In the genomic region with DNA sequence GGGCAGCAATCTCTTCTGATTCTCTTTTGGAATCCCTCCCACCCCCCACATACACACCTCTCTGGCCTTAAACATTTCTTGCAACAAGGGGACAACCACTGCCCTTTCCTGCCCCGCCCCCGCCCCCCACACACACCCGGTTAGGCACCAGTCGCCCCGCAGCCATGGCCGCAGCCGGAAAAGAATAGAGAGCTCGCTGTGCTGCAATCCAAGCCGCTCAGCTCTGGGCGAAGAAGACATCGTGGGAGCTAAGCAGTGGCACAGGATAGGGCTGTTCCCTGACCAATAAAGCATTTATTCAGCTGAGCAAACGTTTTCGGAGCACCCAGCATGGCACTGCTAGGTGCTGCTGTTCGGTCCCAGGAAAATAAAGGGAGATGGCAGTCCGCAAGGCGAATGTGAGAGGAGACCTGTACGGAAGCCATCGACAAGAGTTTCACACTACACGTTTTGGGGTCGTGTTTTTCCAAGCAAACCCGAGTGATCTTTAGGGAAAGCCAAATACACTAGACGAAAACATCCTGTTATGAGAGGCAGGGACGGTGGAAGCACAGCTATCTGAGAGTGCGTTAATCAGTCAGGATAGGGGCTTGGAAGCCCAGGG, we compare ENCODE assay signal across 22 cellular contexts. TPM values are rescaled to one million over a fixed set of nuclear protein-coding genes. Genes with fewer than 3 reads are reported as not detected.
DNase-seq lines count a peak whose midpoint lies in the region; ATAC-seq and TF ChIP-seq lines count a peak whose summit lies in the region.
"Had no signal": no experiment of that assay in that cellular context is flagged by ENCODE, and none has a peak within 500 bp of the region (broad histone marks: within the 10 kb centered on the region; RNA-seq: fewer than 3 reads in every experiment).

No MANE protein-coding gene starts in this region.

- peak overlapping the region; percentile 68 for H2BK5ac ChIP-seq in mesendoderm (ENCODE audit: low read length)

- peak overlapping the region; percentile 38 for H3K4ac ChIP-seq in mesendoderm (ENCODE audit: low read depth, low read length)

- peak overlapping the region; percentile 59 for H3K4me3 ChIP-seq in NT2/D1 (ENCODE audit: insufficient read length, low read depth)
- peak overlapping the region; percentile 92 for H3K4me3 ChIP-seq in endodermal cell (ENCODE audit: low read length)
- H3K4me3 ChIP-seq in mesendoderm (ENCODE audit: low read length) = no peak overlapping the region
- peak overlapping the region; percentile 61 for H3K4me3 ChIP-seq in smooth muscle cell
- no peak overlapping the region for H3K4me3 ChIP-seq in CD4-positive, alpha-beta memory T cell (ENCODE audit: low read length in 2 of 2)
- H3K4me3 ChIP-seq: GM12878, GM23248, lower lobe of right lung, thoracic aorta had no signal

- ATAC-seq in CD4-positive, alpha-beta T cell (ENCODE audit: poor library complexity) = no peak
- ATAC-seq: CD8-positive, alpha-beta T cell; GM12878; lower lobe of right lung; stimulated activated naive B cell treated with anti-CD40 and anti-IgM and Interleukin-4, amounts not matched to agents 10 μg/mL and 1 μg/mL and 100 μg/mL, for 72 hours had no signal

- WGBS in endodermal cell (ENCODE audit: insufficient coverage in 1 of 2, insufficient read length in 1 of 2), 2 experiments = 15 to 24% methylated on average over 19 to 24 of the region's 24 CpGs
- WGBS in mesendoderm (ENCODE audit: extremely low coverage, insufficient coverage, low lambda C conversion rate) = no CpG with 5 or more reads among the region's 24 CpGs
- WGBS in smooth muscle cell (ENCODE audit: low lambda C conversion rate) = 21% methylated on average over 24 of the region's 24 CpGs

- peak overlapping the region; percentile 39 for H3K23ac ChIP-seq in mesendoderm (ENCODE audit: low read length)

- H3K36me3 ChIP-seq in NT2/D1 (ENCODE audit: insufficient read depth, insufficient read length, low read length) = no peaks in the 10 kb centered on the region
- H3K36me3 ChIP-seq in endodermal cell (ENCODE audit: control insufficient read depth, insufficient read depth, low read length) = no peaks in the 10 kb centered on the region
- H3K36me3 ChIP-seq in mesendoderm (ENCODE audit: control insufficient read depth, insufficient read depth, low read length) = no peaks in the 10 kb centered on the region
- no peaks in the 10 kb centered on the region for H3K36me3 ChIP-seq in smooth muscle cell (ENCODE audit: low read depth)
- H3K36me3 ChIP-seq in CD4-positive, alpha-beta memory T cell (ENCODE audit: insufficient read depth, low read length) = no peaks in the 10 kb centered on the region
- H3K36me3 ChIP-seq: lower lobe of right lung, thoracic aorta had no signal

- peaks cover 72% of the 10 kb centered on the region for H3K4me1 Mint-ChIP-seq in endodermal cell
- no peaks in the 10 kb centered on the region for H3K4me1 Mint-ChIP-seq in CD4-positive, alpha-beta T cell (ENCODE audit: low read depth)
- H3K4me1 Mint-ChIP-seq in CD4-positive, alpha-beta memory T cell = no peaks in the 10 kb centered on the region
- H3K4me1 Mint-ChIP-seq: stimulated activated naive B cell treated with anti-CD40 and anti-IgM and Interleukin-4, amounts not matched to agents 10 μg/mL and 1 μg/mL and 100 μg/mL, for 72 hours had no signal

- H2AFZ ChIP-seq in smooth muscle cell (ENCODE audit: low read depth) = peak overlapping the region; percentile 91
- H2AFZ ChIP-seq: GM23248 had no signal

- H2BK120ac ChIP-seq in mesendoderm (ENCODE audit: low read depth, low read length) = no peak overlapping the region

- H3K27ac ChIP-seq in endodermal cell (ENCODE audit: low read depth, low read length) (peak overlapping the region; percentile 49), mesendoderm (ENCODE audit: low read depth, low read length) (no peak overlapping the region), smooth muscle cell (ENCODE audit: low read depth) (peak overlapping the region; percentile 84)
- H3K27ac ChIP-seq in CD4-positive, alpha-beta T cell (ENCODE audit: low read depth, low read length) = no peak overlapping the region
- no peak overlapping the region for H3K27ac ChIP-seq in CD4-positive, alpha-beta memory T cell (ENCODE audit: low read depth, low read length)
- H3K27ac ChIP-seq: GM23248, lower lobe of right lung, thoracic aorta had no signal

- H3K18ac ChIP-seq in mesendoderm (ENCODE audit: low read length) = peak overlapping the region; percentile 88

- peak overlapping the region; percentile 29 for H2BK15ac ChIP-seq in mesendoderm (replicated peaks; ENCODE audit: low read depth)

- no peaks in the 10 kb centered on the region for H3K79me2 ChIP-seq in mesendoderm (ENCODE audit: control insufficient read depth, insufficient read depth, low read length)
- H3K79me2 ChIP-seq in smooth muscle cell (ENCODE audit: low read depth) = peaks cover 34% of the 10 kb centered on the region

- peaks cover 16% of the 10 kb centered on the region for H3F3A ChIP-seq in smooth muscle cell (ENCODE audit: low read depth)

- intact Hi-C loops in CD4-positive, alpha-beta T cell (cut with DNase I, micrococcal nuclease) = no loop called here
- intact Hi-C loops in CD4-positive, alpha-beta memory T cell (cut with micrococcal nuclease) = no loop called here

- H3K4me2 ChIP-seq in mesendoderm (ENCODE audit: low read length) = peak overlapping the region; percentile 19
- H3K4me2 ChIP-seq in smooth muscle cell = peak overlapping the region; percentile 98

- TF ChIP-seq CTCF in endodermal cell (conservative IDR thresholded peaks at IDR 0.05) (no peak), smooth muscle cell (IDR thresholded peaks at IDR 0.05; ENCODE audit: borderline replicate concordance, insufficient read depth, poor library complexity, severe bottlenecking) (no peak)
- no peak for TF ChIP-seq CTCF in CD4-positive, alpha-beta T cell (IDR thresholded peaks at IDR 0.05)

- POLR2A ChIA-PET in CD4-positive, alpha-beta T cell (lab: Charles Lee) = interaction anchor here (0.6 kb wide), 1 partner anchor 9 kb away, joined by 3 read pairs; no protein-coding TSS in a partner anchor
- POLR2A ChIA-PET in CD4-positive, alpha-beta memory T cell (lab: Charles Lee; ENCODE audit: partially characterized antibody) = interaction anchor here (0.7 kb wide), 1 partner anchor 11 kb away, joined by 3 read pairs; no protein-coding TSS in a partner anchor

- H3K27ac Mint-ChIP-seq in endodermal cell = peak overlapping the region; percentile 97
- no peak overlapping the region for H3K27ac Mint-ChIP-seq in CD4-positive, alpha-beta T cell
- H3K27ac Mint-ChIP-seq in CD4-positive, alpha-beta memory T cell = no peak overlapping the region
- H3K27ac Mint-ChIP-seq: activated naive CD8-positive, alpha-beta T cell; activated T-helper 1 cell treated with anti-CD3 and anti-CD28 coated beads, Interleukin-12 subunit alpha, Interleukin-12 subunit beta, Interleukin-2, Interleukin-4 antibody, amounts not matched to agents 30 ng/mL and 10 ng/mL and 1 ng/mL, durations not matched to agents 14 hours and 24 hours and 36 hours; CD8-positive, alpha-beta T cell; stimulated activated naive B cell treated with anti-CD40 and anti-IgM and Interleukin-4, amounts not matched to agents 10 μg/mL and 1 μg/mL and 100 μg/mL, for 72 hours had no signal

- H2AK5ac ChIP-seq in mesendoderm (ENCODE audit: low read length) = peak overlapping the region; percentile 61

- no peaks in the 10 kb centered on the region for H3K9me3 ChIP-seq in NT2/D1 (ENCODE audit: insufficient read depth, low read length)
- H3K9me3 ChIP-seq in endodermal cell (ENCODE audit: control insufficient read depth, low read length) = no peaks in the 10 kb centered on the region
- H3K9me3 ChIP-seq in smooth muscle cell (replicated peaks; ENCODE audit: low read depth) = no peaks in the 10 kb centered on the region
- no peaks in the 10 kb centered on the region for H3K9me3 ChIP-seq in CD4-positive, alpha-beta T cell (ENCODE audit: control insufficient read depth, low read length)
- H3K9me3 ChIP-seq in CD4-positive, alpha-beta memory T cell (ENCODE audit: control insufficient read depth in 1 of 2, low read length in 2 of 2) = no peaks in the 10 kb centered on the region
- H3K9me3 ChIP-seq: lower lobe of right lung, thoracic aorta had no signal

- H3K9ac ChIP-seq in NT2/D1 (ENCODE audit: insufficient read length, low read depth) = peak overlapping the region; percentile 88
- peak overlapping the region; percentile 88 for H3K9ac ChIP-seq in endodermal cell (ENCODE audit: extremely low read depth, low read length, poor library complexity, severe bottlenecking)
- peak overlapping the region; percentile 90 for H3K9ac ChIP-seq in mesendoderm (ENCODE audit: low read length)
- peak overlapping the region; percentile 22 for H3K9ac ChIP-seq in smooth muscle cell (ENCODE audit: low read depth)
- H3K9ac ChIP-seq: GM23248 had no signal

- H3K56ac ChIP-seq in mesendoderm (ENCODE audit: low read length) = peak overlapping the region; percentile 96

- H4K8ac ChIP-seq in mesendoderm (ENCODE audit: low read depth, low read length) = peak overlapping the region; percentile 44

- no peaks in the 10 kb centered on the region for H3K79me1 ChIP-seq in mesendoderm (ENCODE audit: low read length)

- H3K27me3 ChIP-seq in NT2/D1 (ENCODE audit: insufficient read depth, insufficient read length) (peaks cover 20% of the 10 kb centered on the region), endodermal cell (ENCODE audit: control insufficient read depth, insufficient read depth, low read length, poor library complexity, severe bottlenecking) (no peaks in the 10 kb centered on the region), mesendoderm (ENCODE audit: insufficient read depth, low read length, poor library complexity) (no peaks in the 10 kb centered on the region), smooth muscle cell (ENCODE audit: low read depth) (no peaks in the 10 kb centered on the region)
- H3K27me3 ChIP-seq in CD4-positive, alpha-beta T cell (ENCODE audit: control insufficient read depth, insufficient read depth, low read length) = peaks cover 43% of the 10 kb centered on the region
- peaks cover 9% of the 10 kb centered on the region for H3K27me3 ChIP-seq in CD4-positive, alpha-beta memory T cell (ENCODE audit: insufficient read depth, low read length)

- no peaks in the 10 kb centered on the region for H3K9me3 Mint-ChIP-seq in endodermal cell
- H3K9me3 Mint-ChIP-seq in CD4-positive, alpha-beta T cell = no peaks in the 10 kb centered on the region
- peaks cover 0 to 2% (median 0%) of the 10 kb centered on the region in 8 donors for H3K9me3 Mint-ChIP-seq in CD4-positive, alpha-beta memory T cell
- H3K9me3 Mint-ChIP-seq: activated T-helper 1 cell treated with anti-CD3 and anti-CD28 coated beads, Interleukin-12 subunit alpha, Interleukin-12 subunit beta, Interleukin-2, Interleukin-4 antibody, amounts not matched to agents 30 ng/mL and 10 ng/mL and 1 ng/mL, durations not matched to agents 14 hours and 24 hours and 36 hours; CD8-positive, alpha-beta T cell; stimulated activated naive B cell treated with anti-CD40 and anti-IgM and Interleukin-4, amounts not matched to agents 10 μg/mL and 1 μg/mL and 100 μg/mL, for 72 hours had no signal

- DNase-seq in NT2/D1 (ENCODE audit: low read depth, low spot score) = no peak
- DNase-seq in endodermal cell = peak; percentile 77
- DNase-seq in mesendoderm = peak; percentile 45
- DNase-seq in smooth muscle cell (lab: John Stamatoyannopoulos, UW; ENCODE audit: unreplicated experiment) = no peak
- no peak for DNase-seq in CD4-positive, alpha-beta T cell
- DNase-seq in NCI-H187 treated with DMSO at 0.1 percent for 48 hours (lab: John Stamatoyannopoulos, UW) = no peak
- no peak for DNase-seq in CD4-positive, alpha-beta memory T cell
- DNase-seq: CD8-positive, alpha-beta T cell; DMS153; GM23248; lower lobe of right lung; NCI-H1092 treated with DMSO at 0.1 percent for 48 hours; NCI-H2081 treated with DMSO at 0.1 percent for 48 hours; NCI-H446 treated with DMSO at 0.1 percent for 48 hours; posterior cingulate gyrus; stimulated activated CD4-positive, alpha-beta T cell treated with anti-CD3 and anti-CD28 coated beads, Interleukin-1b, Interleukin-23, amount 100 ng/mL, for 48 hours; stimulated activated naive B cell treated with anti-CD40 and anti-IgM and Interleukin-4, amounts not matched to agents 10 μg/mL and 1 μg/mL and 100 μg/mL, for 72 hours had no signal

- peak overlapping the region; percentile 73 for H4K5ac ChIP-seq in mesendoderm (ENCODE audit: low read length)

- H4K20me1 ChIP-seq in smooth muscle cell (ENCODE audit: low read depth) = no peaks in the 10 kb centered on the region

- CTCF ChIA-PET in CD4-positive, alpha-beta T cell (lab: Charles Lee) = interaction anchor here (0.7 to 1.7 kb wide), 4 partner anchors 11 to 1038 kb away, joined by 4 to 5 read pairs (median 4); no protein-coding TSS in a partner anchor
- CTCF ChIA-PET in CD4-positive, alpha-beta memory T cell (lab: Charles Lee; ENCODE audit: partially characterized antibody) = interaction anchor here (0.6 to 1.4 kb wide), 3 partner anchors 11 to 510 kb away, joined by 3 to 4 read pairs (median 3); no protein-coding TSS in a partner anchor

- H3K4me1 ChIP-seq in NT2/D1 (ENCODE audit: insufficient read depth, insufficient read length) (peaks cover 2% of the 10 kb centered on the region), endodermal cell (ENCODE audit: control insufficient read depth, insufficient read depth, low read length) (peaks cover 19% of the 10 kb centered on the region), mesendoderm (ENCODE audit: control insufficient read depth, low read depth, low read length) (peaks cover 23% of the 10 kb centered on the region), smooth muscle cell (ENCODE audit: low read depth) (peaks cover 89% of the 10 kb centered on the region)
- no peaks in the 10 kb centered on the region for H3K4me1 ChIP-seq in CD4-positive, alpha-beta memory T cell (ENCODE audit: insufficient read depth, low read length)
- H3K4me1 ChIP-seq: lower lobe of right lung had no signal

- H3K4me3 Mint-ChIP-seq in endodermal cell = peak overlapping the region; percentile 82
- no peak overlapping the region for H3K4me3 Mint-ChIP-seq in CD4-positive, alpha-beta T cell
- no peak overlapping the region for H3K4me3 Mint-ChIP-seq in CD4-positive, alpha-beta memory T cell
- H3K4me3 Mint-ChIP-seq: activated naive CD8-positive, alpha-beta T cell; activated T-helper 1 cell treated with anti-CD3 and anti-CD28 coated beads, Interleukin-12 subunit alpha, Interleukin-12 subunit beta, Interleukin-2, Interleukin-4 antibody, amounts not matched to agents 30 ng/mL and 10 ng/mL and 1 ng/mL, durations not matched to agents 14 hours and 24 hours and 36 hours; CD8-positive, alpha-beta T cell; stimulated activated naive B cell treated with anti-CD40 and anti-IgM and Interleukin-4, amounts not matched to agents 10 μg/mL and 1 μg/mL and 100 μg/mL, for 72 hours had no signal

- H3K36me3 Mint-ChIP-seq in endodermal cell (ENCODE audit: low read depth) = no peaks in the 10 kb centered on the region
- no peaks in the 10 kb centered on the region for H3K36me3 Mint-ChIP-seq in CD4-positive, alpha-beta T cell (ENCODE audit: low read depth)
- H3K36me3 Mint-ChIP-seq in CD4-positive, alpha-beta memory T cell = no peaks in the 10 kb centered on the region
- H3K36me3 Mint-ChIP-seq: activated naive CD8-positive, alpha-beta T cell; CD8-positive, alpha-beta T cell; stimulated activated naive B cell treated with anti-CD40 and anti-IgM and Interleukin-4, amounts not matched to agents 10 μg/mL and 1 μg/mL and 100 μg/mL, for 72 hours had no signal

- peaks cover 3% of the 10 kb centered on the region for H3K27me3 Mint-ChIP-seq in endodermal cell (ENCODE audit: insufficient read depth)
- H3K27me3 Mint-ChIP-seq in CD4-positive, alpha-beta T cell = peaks cover 56% of the 10 kb centered on the region
- peaks cover 17 to 29% of the 10 kb centered on the region in 2 donors for H3K27me3 Mint-ChIP-seq in CD4-positive, alpha-beta memory T cell

RNA-seq across cellular contexts. Expression of a gene that starts 18.3 kb away (rescaled TPM):
- 10 to 100 TPM in 1 of 2 donors, 1 to 10 TPM in 1; 6.4 to 12.0 TPM for total RNA-seq in endodermal cell
- 33.0 TPM for polyA plus RNA-seq in endodermal cell (2013, experiment 1 of 2)
- 33.2 TPM for polyA plus RNA-seq in endodermal cell (2013, experiment 2 of 2)
- polyA plus RNA-seq in mesendoderm (2013, experiment 1 of 2) = 1.6 TPM
- polyA plus RNA-seq in mesendoderm (2013, experiment 2 of 2) = 1.7 TPM
- total RNA-seq in smooth muscle cell = 1.2 and 1.8 TPM in 2 replicates
- 0.50 and 0.53 TPM in 2 replicates for polyA plus RNA-seq in smooth muscle cell
- total RNA-seq in CD4-positive, alpha-beta T cell = under 1 TPM; 0.22 to 0.25 TPM
- total RNA-seq in CD4-positive, alpha-beta memory T cell = under 1 TPM; 0.39 to 0.73 TPM
- under 1 TPM; 0.13 to 0.94 TPM for polyA plus RNA-seq in CD4-positive, alpha-beta memory T cell
- total RNA-seq: CD8-positive, alpha-beta T cell; GM23248; HT-29 had no signal

RNA-seq across cellular contexts. Expression of a gene that starts 26.9 kb away (rescaled TPM):
- total RNA-seq in endodermal cell = 10 to 100 TPM; 55.8 to 62.9 TPM
- 48.0 TPM for polyA plus RNA-seq in endodermal cell (2013, experiment 1 of 2)
- polyA plus RNA-seq in endodermal cell (2013, experiment 2 of 2) = 47.7 TPM
- 37.4 TPM for polyA plus RNA-seq in mesendoderm (2013, experiment 1 of 2)
- 40.3 TPM for polyA plus RNA-seq in mesendoderm (2013, experiment 2 of 2)
- total RNA-seq in smooth muscle cell = 43.6 and 44.6 TPM in 2 replicates
- 6.8 and 10.8 TPM in 2 replicates for polyA plus RNA-seq in smooth muscle cell
- total RNA-seq in CD4-positive, alpha-beta T cell = 10 to 100 TPM; 46.0 to 64.1 TPM
- total RNA-seq in CD4-positive, alpha-beta memory T cell = 10 to 100 TPM; 64.6 to 73.4 TPM
- 1 to 10 TPM; 5.2 to 8.5 TPM for polyA plus RNA-seq in CD4-positive, alpha-beta memory T cell

Comparison
In these comparisons a context has a peak if more than half of its experiments do, and no peak if none do; other contexts are left out.
1. DNase-seq: peak in endodermal cell (single experiment) and mesendoderm (single experiment); none in NT2/D1 (single experiment), smooth muscle cell (single experiment), CD4-positive, alpha-beta T cell (0 of 10), NCI-H187 treated with DMSO at 0.1 percent for 48 hours (single experiment) and CD4-positive, alpha-beta memory T cell (0 of 5).
2. H3K4me3 ChIP-seq: peak in NT2/D1 (single experiment), endodermal cell (single experiment) and smooth muscle cell (single experiment); none in mesendoderm (single experiment) and CD4-positive, alpha-beta memory T cell (0 of 2).
3. H3K9ac ChIP-seq: peak in every context shown above with its lines; median percentile 90 in mesendoderm; 88 in NT2/D1; 88 in endodermal cell; 22 in smooth muscle cell.
4. H3K27ac ChIP-seq: peak in endodermal cell (single experiment) and smooth muscle cell (single experiment); none in mesendoderm (single experiment), CD4-positive, alpha-beta T cell (single experiment) and CD4-positive, alpha-beta memory T cell (single experiment).